In the genomic region with DNA sequence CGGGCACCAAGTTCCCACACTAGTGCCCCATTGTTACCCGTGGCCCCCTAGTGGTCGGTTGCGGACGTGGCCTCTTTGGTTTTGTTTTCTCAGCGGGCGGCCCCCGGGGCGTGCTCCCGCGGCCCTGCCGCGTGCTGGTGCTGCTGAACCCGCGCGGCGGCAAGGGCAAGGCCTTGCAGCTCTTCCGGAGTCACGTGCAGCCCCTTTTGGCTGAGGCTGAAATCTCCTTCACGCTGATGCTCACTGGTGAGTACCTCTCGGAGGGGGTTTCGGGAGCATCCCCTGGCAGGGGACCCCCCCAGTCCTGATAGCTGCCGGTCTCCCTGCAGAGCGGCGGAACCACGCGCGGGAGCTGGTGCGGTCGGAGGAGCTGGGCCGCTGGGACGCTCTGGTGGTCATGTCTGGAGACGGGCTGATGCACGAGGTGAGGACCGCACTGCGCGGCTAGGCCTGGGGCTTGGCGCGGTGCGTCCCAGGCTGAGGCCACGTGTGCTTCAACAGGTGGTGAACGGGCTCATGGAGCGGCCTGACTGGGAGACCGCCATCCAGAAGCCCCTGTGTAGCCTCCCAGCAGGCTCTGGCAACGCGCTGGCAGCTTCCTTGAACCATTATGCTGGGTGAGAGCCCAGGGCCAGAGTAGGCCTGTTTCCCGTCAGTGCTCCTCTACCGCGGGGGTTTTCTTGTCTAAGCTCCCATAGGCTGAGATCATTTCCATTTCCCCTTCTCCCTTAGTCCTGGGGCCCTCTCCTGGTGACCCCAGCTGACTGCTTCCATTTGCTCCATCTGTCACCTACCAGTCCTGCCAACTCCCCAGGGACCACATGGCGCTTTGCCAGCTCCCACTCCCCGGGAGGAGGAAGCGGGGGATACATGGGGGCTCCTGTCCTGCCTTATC, we compare ENCODE assay signal across 8 cellular contexts. TPM values are rescaled to one million over a fixed set of nuclear protein-coding genes. Genes with fewer than 3 reads are reported as not detected.
A peak's percentile ranks its signal among the peaks of the same experiment; 100 is the strongest.
DNase-seq lines count a peak whose midpoint lies in the region; ATAC-seq and TF ChIP-seq lines count a peak whose summit lies in the region.

No MANE protein-coding gene starts in this region.

- peak overlapping the region; percentile 59 for H3K4me3 ChIP-seq in CD8-positive, alpha-beta memory T cell (ENCODE audit: low read length)
- peak overlapping the region in 3 of 4 experiments; percentile 45 to 62 (median 55) for H3K4me3 ChIP-seq in fibroblast of lung (replicated peaks in 1 of 4; ENCODE audit: control extremely low read depth in 1 of 4, insufficient read depth in 1 of 4, low read depth in 3 of 4, low read length in 4 of 4)
- peak overlapping the region in 1 of 2 donors; percentile 88 for H3K4me3 ChIP-seq in neuronal stem cell (ENCODE audit: low read length in 2 of 2)
- H3K4me3 ChIP-seq in suprapubic skin: peak overlapping the region; percentile 60

- no peaks in the 10 kb centered on the region for H3K36me3 ChIP-seq in CD8-positive, alpha-beta memory T cell (ENCODE audit: insufficient read depth, low read length)
- H3K36me3 ChIP-seq in fibroblast of lung (ENCODE audit: control insufficient read depth, insufficient read depth, low read length) (peaks cover 11% of the 10 kb centered on the region), neuronal stem cell (replicated peaks in 1 of 2; ENCODE audit: control insufficient read depth in 2 of 2, insufficient read depth in 2 of 2, low read length in 2 of 2) (peaks cover 14 to 37% of the 10 kb centered on the region in 2 donors), suprapubic skin (peaks cover 11% of the 10 kb centered on the region)

- H3K9ac ChIP-seq in fibroblast of lung (ENCODE audit: insufficient read depth, low read length): peak overlapping the region; percentile 91
- H3K9ac ChIP-seq in neuronal stem cell (ENCODE audit: low read depth, low read length, poor library complexity): peak overlapping the region; percentile 74

- peak overlapping the region; percentile 85 for H3K4ac ChIP-seq in neuronal stem cell (ENCODE audit: low read length)

- H2BK15ac ChIP-seq in neuronal stem cell (ENCODE audit: low read length): peak overlapping the region; percentile 83

- peak overlapping the region; percentile 88 for H2BK5ac ChIP-seq in neuronal stem cell (ENCODE audit: low read length)

- H3K18ac ChIP-seq in neuronal stem cell (ENCODE audit: low read length): peak overlapping the region; percentile 98

- no peaks in the 10 kb centered on the region for H3K9me3 Mint-ChIP-seq in CD8-positive, alpha-beta memory T cell
- no peaks in the 10 kb centered on the region for H3K9me3 Mint-ChIP-seq in activated T-cell treated with anti-CD3 and anti-CD28 coated beads, Interleukin-2, amount 50 U/mL, for 72 hours

- no peak for TF ChIP-seq EP300 in suprapubic skin (IDR thresholded peaks at IDR 0.05)

- no peak overlapping the region for H4K8ac ChIP-seq in neuronal stem cell (ENCODE audit: low read depth, low read length)

- CTCF ChIA-PET in CD8-positive, alpha-beta memory T cell (lab: Charles Lee): interaction anchor here (0.6 to 10.9 kb wide), 24 partner anchors 10 to 398 kb away, joined by 3 to 110 read pairs (median 4); partner anchors contain the start of genes PRPSAP1, QRICH2 and UBE2O

- H3K4me1 Mint-ChIP-seq in CD8-positive, alpha-beta memory T cell: peaks cover 3 to 22% (median 6%) of the 10 kb centered on the region in 3 donors
- H3K4me1 Mint-ChIP-seq in activated T-cell treated with anti-CD3 and anti-CD28 coated beads, Interleukin-2, amount 50 U/mL, for 72 hours (ENCODE audit: low read depth): peaks cover 15% of the 10 kb centered on the region

- H4K20me1 ChIP-seq in fibroblast of lung (ENCODE audit: control insufficient read depth, extremely low read depth, insufficient read depth, low read length): no peaks in the 10 kb centered on the region

- DNase-seq in CD8-positive, alpha-beta memory T cell: peak; percentile 71 to 86 (median 76)
- DNase-seq in HT1080 (ENCODE audit: low read depth): peak; percentile 87
- peak; percentile 89 for DNase-seq in RKO (ENCODE audit: low spot score)
- peak; percentile 89 to 93 for DNase-seq in activated T-cell treated with anti-CD3 and anti-CD28 coated beads, Interleukin-2, amount 50 U/mL, for 72 hours
- DNase-seq in fibroblast of lung (ENCODE audit: low read depth in 2 of 2): peak; percentile 73 to 79
- peak; percentile 68 for DNase-seq in neuronal stem cell (ENCODE audit: low spot score)
- DNase-seq in suprapubic skin (ENCODE audit: low spot score in 2 of 2): peak; percentile 91

- TF ChIP-seq POLR2A in suprapubic skin (IDR thresholded peaks at IDR 0.05): no peak

- H3K14ac ChIP-seq in neuronal stem cell (ENCODE audit: low read length): peak overlapping the region; percentile 84

- H4K91ac ChIP-seq in neuronal stem cell (ENCODE audit: low read depth, low read length, poor library complexity): no peak overlapping the region

- TF ChIP-seq CTCF in fibroblast of lung (conservative IDR thresholded peaks at IDR 0.05 in 1 of 2, IDR thresholded peaks at IDR 0.05 in 1 of 2; ENCODE audit: low read depth in 1 of 2, low read length in 2 of 2): peak; percentile 61 to 81
- peak; percentile 57 to 87 for TF ChIP-seq CTCF in suprapubic skin (IDR thresholded peaks at IDR 0.05)

- no peak overlapping the region for H2BK120ac ChIP-seq in neuronal stem cell (ENCODE audit: low read depth, low read length)

- peak overlapping the region in 2 of 8 donors; percentile 52 for H3K27ac Mint-ChIP-seq in CD8-positive, alpha-beta memory T cell
- H3K27ac Mint-ChIP-seq in activated T-cell treated with anti-CD3 and anti-CD28 coated beads, Interleukin-2, amount 50 U/mL, for 72 hours: no peak overlapping the region

- peak; percentile 26 to 31 for ATAC-seq in activated T-cell treated with anti-CD3 and anti-CD28 coated beads, Interleukin-2, amount 50 U/mL, for 72 hours (replicated peaks in 1 of 2)
- ATAC-seq in GM18907 (IDR thresholded peaks at IDR 0.05; ENCODE audit: unreplicated experiment): no peak

- H3K27me3 Mint-ChIP-seq in CD8-positive, alpha-beta memory T cell: no peaks in the 10 kb centered on the region
- no peaks in the 10 kb centered on the region for H3K27me3 Mint-ChIP-seq in activated T-cell treated with anti-CD3 and anti-CD28 coated beads, Interleukin-2, amount 50 U/mL, for 72 hours (ENCODE audit: low read depth)

- H3K79me1 ChIP-seq in neuronal stem cell (ENCODE audit: low read depth, low read length): peaks cover 5% of the 10 kb centered on the region

- peak overlapping the region; percentile 15 for H2AFZ ChIP-seq in fibroblast of lung (ENCODE audit: low read length)
- H2AFZ ChIP-seq in neuronal stem cell (ENCODE audit: low read length): no peak overlapping the region

- H3K9me3 ChIP-seq in CD8-positive, alpha-beta memory T cell (ENCODE audit: low read length): no peaks in the 10 kb centered on the region
- no peaks in the 10 kb centered on the region for H3K9me3 ChIP-seq in fibroblast of lung (ENCODE audit: control insufficient read depth, insufficient read depth, low read depth, low read length)
- peaks cover 0 to 2% of the 10 kb centered on the region in 2 donors for H3K9me3 ChIP-seq in neuronal stem cell (replicated peaks in 1 of 2; ENCODE audit: control insufficient read depth in 2 of 2, insufficient read depth in 1 of 2, low read depth in 1 of 2, low read length in 2 of 2)
- H3K9me3 ChIP-seq in suprapubic skin: no peaks in the 10 kb centered on the region

- H2AK5ac ChIP-seq in neuronal stem cell (ENCODE audit: low read depth, low read length): no peak overlapping the region

- no CpG with 5 or more reads among the region's 52 CpGs for WGBS in neuronal stem cell (ENCODE audit: extremely low coverage in 2 of 2, insufficient read length in 2 of 2, insufficient replicate concordance in 1 of 2), 2 donors
- WGBS in suprapubic skin: 45% methylated on average over 6 of the region's 52 CpGs

- peaks cover 19% of the 10 kb centered on the region for H3K4me1 ChIP-seq in CD8-positive, alpha-beta memory T cell (ENCODE audit: insufficient read depth, low read length)
- H3K4me1 ChIP-seq in fibroblast of lung (ENCODE audit: control insufficient read depth, extremely low read depth, insufficient read depth, low read length): peaks cover 4% of the 10 kb centered on the region
- H3K4me1 ChIP-seq in neuronal stem cell (ENCODE audit: control insufficient read depth in 2 of 2, insufficient read depth in 1 of 2, low read depth in 1 of 2, low read length in 2 of 2): peaks cover 8 to 25% of the 10 kb centered on the region in 2 donors
- peaks cover 52% of the 10 kb centered on the region for H3K4me1 ChIP-seq in suprapubic skin

- peak overlapping the region; percentile 83 for H3K4me2 ChIP-seq in fibroblast of lung (ENCODE audit: extremely low read depth, insufficient read depth, low read length)
- no peak overlapping the region for H3K4me2 ChIP-seq in neuronal stem cell (ENCODE audit: insufficient read depth, low read length, poor library complexity, severe bottlenecking)

- H3K23ac ChIP-seq in neuronal stem cell (ENCODE audit: low read depth, low read length, poor library complexity): peak overlapping the region; percentile 75

- peaks cover 0 to 12% (median 0%) of the 10 kb centered on the region in 3 donors for H3K36me3 Mint-ChIP-seq in CD8-positive, alpha-beta memory T cell
- peaks cover 0 to 1% of the 10 kb centered on the region in 2 donors for H3K36me3 Mint-ChIP-seq in activated T-cell treated with anti-CD3 and anti-CD28 coated beads, Interleukin-2, amount 50 U/mL, for 72 hours (ENCODE audit: insufficient read depth in 2 of 2)

- peak overlapping the region; percentile 61 to 90 (median 76) for H3K4me3 Mint-ChIP-seq in CD8-positive, alpha-beta memory T cell
- peak overlapping the region; percentile 75 to 79 for H3K4me3 Mint-ChIP-seq in activated T-cell treated with anti-CD3 and anti-CD28 coated beads, Interleukin-2, amount 50 U/mL, for 72 hours

- H3K79me2 ChIP-seq in fibroblast of lung (ENCODE audit: control insufficient read depth, insufficient read depth, low read length): peaks cover 12% of the 10 kb centered on the region

- no peaks in the 10 kb centered on the region for H3K27me3 ChIP-seq in CD8-positive, alpha-beta memory T cell (ENCODE audit: insufficient read depth, low read length, poor library complexity, severe bottlenecking)
- H3K27me3 ChIP-seq in fibroblast of lung (ENCODE audit: control insufficient read depth, insufficient read depth, low read length) (no peaks in the 10 kb centered on the region), neuronal stem cell (ENCODE audit: control insufficient read depth in 3 of 3, insufficient read depth in 3 of 3, low read depth in 1 of 3, low read length in 3 of 3) (peaks cover 2 to 10% (median 6%) of the 10 kb centered on the region in 3 experiments), suprapubic skin (no peaks in the 10 kb centered on the region)

- H3K27ac ChIP-seq in CD8-positive, alpha-beta memory T cell (ENCODE audit: low read depth, low read length): no peak overlapping the region
- H3K27ac ChIP-seq in fibroblast of lung (ENCODE audit: insufficient read depth, low read length) (peak overlapping the region; percentile 92), neuronal stem cell (replicated peaks; ENCODE audit: low read length) (no peak overlapping the region), suprapubic skin (peak overlapping the region; percentile 91)

- POLR2A ChIA-PET in CD8-positive, alpha-beta memory T cell (lab: Charles Lee): interaction anchor here (1.0 to 3.1 kb wide), 2 partner anchors 33 to 116 kb away, joined by 3 to 27 read pairs; partner anchors contain the start of gene PRPSAP1

- peak overlapping the region; percentile 89 for H2BK12ac ChIP-seq in neuronal stem cell (ENCODE audit: low read length)

RNA-seq across cellular contexts. Expression of gene SPHK1, which starts 1.7 kb away (rescaled TPM):
- 10 to 100 TPM; 17.2 to 18.7 TPM for total RNA-seq in CD8-positive, alpha-beta memory T cell
- polyA plus RNA-seq in CD8-positive, alpha-beta memory T cell: 0.76 TPM
- 107 and 122 TPM in 2 replicates for total RNA-seq in HT1080 (2014; rRNA removed; shearing (Covaris generic))
- 88.1 and 96.5 TPM in 2 replicates for polyA plus RNA-seq in HT1080 (2015; cell fraction: cytosol; rRNA removed)
- 135 and 156 TPM in 2 replicates for polyA plus RNA-seq in HT1080 (2015; cell fraction: nucleus; rRNA removed)
- total RNA-seq in activated T-cell treated with anti-CD3 and anti-CD28 coated beads, Interleukin-2, amount 50 U/mL, for 72 hours: 10 to 100 TPM; 11.6 to 13.9 TPM
- total RNA-seq in fibroblast of lung: 5.0 and 22.3 TPM in 2 replicates
- polyA plus RNA-seq in fibroblast of lung: 9.4 and 11.5 TPM in 2 replicates
- 14.2 and 21.4 TPM in 2 replicates for polyA plus RNA-seq in fibroblast of lung (2012)
- polyA minus RNA-seq in fibroblast of lung (ENCODE audit: low replicate concordance): 8.8 and 10.8 TPM in 2 replicates
- 13.3 TPM for polyA plus RNA-seq in neuronal stem cell (2013, experiment 1 of 2)
- polyA plus RNA-seq in neuronal stem cell (2013, experiment 2 of 2): 13.0 TPM
- total RNA-seq in suprapubic skin: 10 to 100 TPM; 10.5 to 17.9 (median 12.5) TPM

RNA-seq across cellular contexts. Expression of gene PRPSAP1, which starts 32.4 kb away (rescaled TPM):
- total RNA-seq in CD8-positive, alpha-beta memory T cell: 10 to 100 TPM; 46.9 to 48.3 TPM
- polyA plus RNA-seq in CD8-positive, alpha-beta memory T cell: 63.3 TPM
- 20.8 and 35.2 TPM in 2 replicates for total RNA-seq in HT1080 (2014; rRNA removed; shearing (Covaris generic))
- 69.9 and 77.2 TPM in 2 replicates for polyA plus RNA-seq in HT1080 (2015; cell fraction: cytosol; rRNA removed)
- polyA plus RNA-seq in HT1080 (2015; cell fraction: nucleus; rRNA removed): 125 and 141 TPM in 2 replicates
- total RNA-seq in activated T-cell treated with anti-CD3 and anti-CD28 coated beads, Interleukin-2, amount 50 U/mL, for 72 hours: 10 to 100 TPM; 46.4 to 52.6 TPM
- total RNA-seq in fibroblast of lung (32.7 and 59.8 TPM in 2 replicates), suprapubic skin (10 to 100 TPM; 47.3 to 83.9 (median 63.8) TPM)
- polyA plus RNA-seq in fibroblast of lung: 56.8 and 56.9 TPM in 2 replicates
- 27.2 and 36.6 TPM in 2 replicates for polyA plus RNA-seq in fibroblast of lung (2012)
- 31.1 and 44.1 TPM in 2 replicates for polyA minus RNA-seq in fibroblast of lung (ENCODE audit: low replicate concordance)
- 51.3 TPM for polyA plus RNA-seq in neuronal stem cell (2013, experiment 1 of 2)
- 47.7 TPM for polyA plus RNA-seq in neuronal stem cell (2013, experiment 2 of 2)

Comparison
In these comparisons a context has a peak if more than half of its experiments do, and no peak if none do; other contexts are left out.
1. H3K27ac ChIP-seq: peak in fibroblast of lung (single experiment) and suprapubic skin (single experiment); none in CD8-positive, alpha-beta memory T cell (single experiment) and neuronal stem cell (single experiment).
2. Peak in every context shown above with its lines, with median percentiles within 50 percentile points of each other: DNase-seq.